In genomic region chr11:75525433-75526191, GRCh38 we compare ENCODE assay signal across 8 cellular contexts. TPM values are rescaled to one million over a fixed set of nuclear protein-coding genes. Genes with fewer than 3 reads are reported as not detected.
DNase-seq lines count a peak whose midpoint lies in the region; ATAC-seq and TF ChIP-seq lines count a peak whose summit lies in the region.

GDPD5 (minus strand) TSS chr11:75525941; CDS start chr11:75477735, 48,206 bp downstream.

- TF ChIP-seq CTCF in GM23338 (conservative IDR thresholded peaks at IDR 0.05; ENCODE audit: low read depth in 2 of 2) (peak in 1 of 2 experiments; percentile 58; a peak in 3 of 4 replicates), LNCaP clone FGC (IDR thresholded peaks at IDR 0.05; ENCODE audit: control insufficient read depth, extremely low read depth, insufficient read depth) (peak; percentile 90)

- H3K27me3 ChIP-seq in GM23338 (ENCODE audit: insufficient read depth) (peaks cover 41% of the 10 kb centered on the region), neuronal stem cell (ENCODE audit: control insufficient read depth in 3 of 3, insufficient read depth in 3 of 3, low read depth in 1 of 3, low read length in 3 of 3) (peaks cover 0 to 51% (median 2%) of the 10 kb centered on the region in 3 experiments), subcutaneous abdominal adipose tissue (ENCODE audit: control insufficient read depth in 5 of 5, insufficient read depth in 4 of 5, low read length in 5 of 5) (no peaks in the 10 kb centered on the region)

- H3K79me1 ChIP-seq in neuronal stem cell (ENCODE audit: low read depth, low read length), result no peaks in the 10 kb centered on the region

- H2AFZ ChIP-seq in GM23338 (peak within 1 kb of the TSS; percentile 95), neuronal stem cell (ENCODE audit: low read length) (peak within 1 kb of the TSS; percentile 97)

- H3K4me2 ChIP-seq in GM23338 (peak within 1 kb of the TSS; percentile 95), neuronal stem cell (ENCODE audit: insufficient read depth, low read length, poor library complexity, severe bottlenecking) (peak within 1 kb of the TSS; percentile 97)

- no peak within 1 kb of the TSS for H3K27ac ChIP-seq in GM23338 (ENCODE audit: low read depth)
- no peak within 1 kb of the TSS for H3K27ac ChIP-seq in neuronal stem cell (replicated peaks; ENCODE audit: low read length)
- peak within 1 kb of the TSS; percentile 46 for H3K27ac ChIP-seq in subcutaneous abdominal adipose tissue (ENCODE audit: low read depth, low read length)

- no peaks in the 10 kb centered on the region for H3K9me3 Mint-ChIP-seq in GM23338

- peak within 1 kb of the TSS; percentile 57 for H3K23ac ChIP-seq in neuronal stem cell (ENCODE audit: low read depth, low read length, poor library complexity)

- H3K4me1 Mint-ChIP-seq in GM23338, result peaks cover 13% of the 10 kb centered on the region

- H3K27me3 Mint-ChIP-seq in GM23338 (ENCODE audit: insufficient read depth, low read depth, poor library complexity), result peaks cover 37% of the 10 kb centered on the region

- H3K9ac ChIP-seq in neuronal stem cell (ENCODE audit: low read depth, low read length, poor library complexity), result peak within 1 kb of the TSS; percentile 97
- H3K9ac ChIP-seq in subcutaneous abdominal adipose tissue (ENCODE audit: low read length in 5 of 5), result peak within 1 kb of the TSS in 4 of 5 donors; percentile 38 to 75 (median 66)

- H3K4me3 Mint-ChIP-seq in GM23338, result peak within 1 kb of the TSS; percentile 86

- no peaks in the 10 kb centered on the region for H3K36me3 ChIP-seq in GM23338 (ENCODE audit: insufficient read depth)
- H3K36me3 ChIP-seq in neuronal stem cell (replicated peaks in 1 of 2; ENCODE audit: control insufficient read depth in 2 of 2, insufficient read depth in 2 of 2, low read length in 2 of 2), result no peaks in the 10 kb centered on the region
- H3K36me3 ChIP-seq in subcutaneous abdominal adipose tissue (ENCODE audit: control insufficient read depth in 5 of 5, insufficient read depth in 5 of 5, low read length in 5 of 5), result no peaks in the 10 kb centered on the region

- H3F3A ChIP-seq in GM23338 (replicated peaks; ENCODE audit: low read depth), result peaks cover 6% of the 10 kb centered on the region; the same call in 1 of the 2 replicates

- H4K8ac ChIP-seq in neuronal stem cell (ENCODE audit: low read depth, low read length), result no peak within 1 kb of the TSS

- peak within 1 kb of the TSS; percentile 56 for H3K27ac Mint-ChIP-seq in GM23338

- H3K9me3 ChIP-seq in neuronal stem cell (replicated peaks in 1 of 2; ENCODE audit: control insufficient read depth in 2 of 2, insufficient read depth in 1 of 2, low read depth in 1 of 2, low read length in 2 of 2) (no peaks in the 10 kb centered on the region), subcutaneous abdominal adipose tissue (ENCODE audit: control insufficient read depth in 5 of 5, low read length in 5 of 5) (no peaks in the 10 kb centered on the region)

- H3K4me3 ChIP-seq in GM23338, result peak within 1 kb of the TSS; percentile 85
- H3K4me3 ChIP-seq in LNCaP clone FGC (ENCODE audit: low read depth, low read length), result peak within 1 kb of the TSS; percentile 48
- H3K4me3 ChIP-seq in neuronal stem cell (ENCODE audit: low read length in 2 of 2), result peak within 1 kb of the TSS; percentile 70 to 94
- peak within 1 kb of the TSS; percentile 71 to 90 (median 84) for H3K4me3 ChIP-seq in subcutaneous abdominal adipose tissue (ENCODE audit: low read depth in 1 of 5, low read length in 5 of 5)

- H2AK5ac ChIP-seq in neuronal stem cell (ENCODE audit: low read depth, low read length), result peak within 1 kb of the TSS; percentile 50

- peak within 1 kb of the TSS; percentile 17 for H2BK12ac ChIP-seq in neuronal stem cell (ENCODE audit: low read length)

- H2BK5ac ChIP-seq in neuronal stem cell (ENCODE audit: low read length), result peak within 1 kb of the TSS; percentile 42

- no peak within 1 kb of the TSS for H4K91ac ChIP-seq in neuronal stem cell (ENCODE audit: low read depth, low read length, poor library complexity)

- H3K79me2 ChIP-seq in GM23338 (replicated peaks; ENCODE audit: insufficient read depth), result no peaks in the 10 kb centered on the region; the same call in 1 of the 2 replicates

- WGBS in neuronal stem cell (ENCODE audit: extremely low coverage in 2 of 2, insufficient read length in 2 of 2, insufficient replicate concordance in 1 of 2), 2 donors, result no CpG with 5 or more reads among the region's 99 CpGs

- H3K18ac ChIP-seq in neuronal stem cell (ENCODE audit: low read length), result peak within 1 kb of the TSS; percentile 93

- H3K36me3 Mint-ChIP-seq in GM23338 (ENCODE audit: low read depth), result no peaks in the 10 kb centered on the region

- no peak within 1 kb of the TSS for H3K4ac ChIP-seq in neuronal stem cell (ENCODE audit: low read length)

- no peaks in the 10 kb centered on the region for H4K20me1 ChIP-seq in GM23338 (replicated peaks; ENCODE audit: insufficient read depth)

- H2BK15ac ChIP-seq in neuronal stem cell (ENCODE audit: low read length), result peak within 1 kb of the TSS; percentile 31

- H3K4me1 ChIP-seq in GM23338 (ENCODE audit: insufficient read depth) (0 out of 2 replicates have a peak, but pooled peaks cover 5% of the 10 kb centered on the region), neuronal stem cell (ENCODE audit: control insufficient read depth in 2 of 2, insufficient read depth in 1 of 2, low read depth in 1 of 2, low read length in 2 of 2) (peaks cover 12 to 18% of the 10 kb centered on the region in 2 donors), subcutaneous abdominal adipose tissue (ENCODE audit: control insufficient read depth in 5 of 5, insufficient read depth in 5 of 5, low read length in 5 of 5) (peaks cover 7 to 51% (median 47%) of the 10 kb centered on the region in 5 donors)

- peak within 1 kb of the TSS; percentile 44 for H2BK120ac ChIP-seq in neuronal stem cell (ENCODE audit: low read depth, low read length)

- peak within 1 kb of the TSS; percentile 43 for H3K14ac ChIP-seq in neuronal stem cell (ENCODE audit: low read length)

- ATAC-seq in GM23338, result peak; percentile 68

- DNase-seq in EH (ENCODE audit: low read depth) (peak; percentile 87), GM23338 (ENCODE audit: low spot score) (peak; percentile 92), LNCaP clone FGC (ENCODE audit: low read depth) (no peak), SHP77 treated with DMSO at 0.1 percent for 48 hours (lab: John Stamatoyannopoulos, UW) (peak; percentile 54), foreskin melanocyte (peak; percentile 56), neuronal stem cell (ENCODE audit: low spot score) (peak; percentile 88)
- peak; percentile 95 for DNase-seq in activated effector memory CD4-positive, alpha-beta T cell treated with anti-CD3 and anti-CD28 coated beads, Interleukin-2, amount 50 U/mL, for 16 hours

- H3K9me2 ChIP-seq in GM23338 (ENCODE audit: insufficient read depth), result no peaks in the 10 kb centered on the region

TF ChIP-seq in GM23338, 12 proteins besides CTCF, POLR2A, EP300 and RAD21:
- TF ChIP-seq POLR2AphosphoS5 (IDR thresholded peaks at IDR 0.05; ENCODE audit: low read depth) (peak; percentile 62), JUNB (IDR thresholded peaks at IDR 0.05; ENCODE audit: unreplicated experiment) (no peak), NANOG (IDR thresholded peaks at IDR 0.05; ENCODE audit: borderline replicate concordance) (no peak)

RNA-seq across cellular contexts. Expression of gene GDPD5, which starts in this region (rescaled TPM):
- 3.3 and 4.9 TPM in 2 replicates for total RNA-seq in GM23338 (2014; rRNA removed; shearing (Covaris generic))
- 1.6 and 1.7 TPM in 2 replicates for polyA plus RNA-seq in GM23338 (2016; fragmentation: Nextera tagmentation; extraction: Ambion mirVana)
- polyA plus RNA-seq in neuronal stem cell (2013, experiment 1 of 2), result 10.9 TPM
- 11.1 TPM for polyA plus RNA-seq in neuronal stem cell (2013, experiment 2 of 2)
